ENCODE assay signal across 19 cellular contexts in the genomic region with DNA sequence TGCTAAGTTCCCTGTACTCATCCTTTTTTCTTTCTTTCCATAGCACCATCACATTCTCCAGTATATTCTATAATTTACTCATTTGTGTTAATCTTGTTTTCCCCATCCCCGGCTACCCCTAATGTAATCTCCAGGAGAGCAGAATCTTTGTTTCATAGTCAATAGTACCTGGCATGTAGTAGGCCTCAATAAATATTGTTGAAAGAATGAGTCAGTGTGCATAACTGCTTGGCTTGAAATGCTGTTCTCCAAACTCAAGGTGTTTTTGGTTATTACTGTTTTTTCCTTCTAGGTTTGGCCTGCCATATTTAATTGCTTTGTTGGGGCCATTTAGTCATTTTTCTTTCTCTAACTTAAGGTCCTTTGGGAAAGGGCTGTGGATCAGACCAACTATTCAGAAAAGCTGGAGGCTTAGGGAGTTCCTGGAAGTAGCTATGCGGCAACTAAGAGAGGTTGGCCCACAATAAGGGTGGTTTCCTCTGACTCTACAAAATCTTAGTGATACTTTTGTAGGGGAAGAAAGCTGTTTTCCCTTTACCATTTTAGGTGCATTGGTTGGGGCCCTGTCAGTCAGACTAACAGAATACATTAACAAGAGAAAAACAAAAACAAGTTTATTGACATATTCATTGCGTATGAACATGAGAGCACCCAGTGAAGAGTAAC. TPM values are rescaled to one million over a fixed set of nuclear protein-coding genes. Genes with fewer than 3 reads are reported as not detected.
DNase-seq lines count a peak whose midpoint lies in the region; ATAC-seq and TF ChIP-seq lines count a peak whose summit lies in the region.
"Had no signal": no experiment of that assay in that cellular context is flagged by ENCODE, and none has a peak within 500 bp of the region (broad histone marks: within the 10 kb centered on the region; RNA-seq: fewer than 3 reads in every experiment).

No MANE protein-coding gene starts in this region.

- peaks cover 71% of the 10 kb centered on the region for H3K4me1 Mint-ChIP-seq in brain
- H3K4me1 Mint-ChIP-seq in naive thymus-derived CD8-positive, alpha-beta T cell: peaks cover 20 to 66% (median 49%) of the 10 kb centered on the region in 4 donors

- H3K36me3 ChIP-seq in left ventricle myocardium inferior: no peaks in the 10 kb centered on the region
- H3K36me3 ChIP-seq in heart left ventricle: peaks cover 0 to 15% (median under 1%) of the 10 kb centered on the region in 9 donors

- H3K4me1 ChIP-seq in left ventricle myocardium inferior (peaks cover 90% of the 10 kb centered on the region), heart left ventricle (peaks cover 0 to 58% (median 30%) of the 10 kb centered on the region in 12 donors)

- TF ChIP-seq CTCF in left ventricle myocardium inferior (IDR thresholded peaks at IDR 0.05; ENCODE audit: borderline replicate concordance) (no peak), heart left ventricle (IDR thresholded peaks at IDR 0.05) (no peak), brain (conservative IDR thresholded peaks at IDR 0.05) (no peak)

- peak overlapping the region in 1 of 5 experiments; percentile 3 for H3K4me3 Mint-ChIP-seq in brain
- no peak overlapping the region for H3K4me3 Mint-ChIP-seq in naive thymus-derived CD8-positive, alpha-beta T cell

- DNase-seq in left ventricle myocardium inferior: no peak
- no peak for DNase-seq in heart left ventricle
- DNase-seq in naive thymus-derived CD8-positive, alpha-beta T cell: no peak
- no peak for DNase-seq in SKM-1 (lab: John Stamatoyannopoulos, UW; ENCODE audit: unreplicated experiment)
- no peak for DNase-seq in medulla oblongata (ENCODE audit: extremely low spot score)
- no peak for DNase-seq in NCI-H226
- DNase-seq: activated CD4-positive, alpha-beta T cell treated with anti-CD3 and anti-CD28 coated beads, Interleukin-2, amount 50 U/mL, for 1 hour; aorta; Kasumi-1; NCI-H1417 treated with DMSO at 0.1 percent for 48 hours; NCI-H2171 treated with DMSO at 0.1 percent for 48 hours; NCI-H774; retina had no signal

- ATAC-seq in heart left ventricle (no peak), GM18870 (IDR thresholded peaks at IDR 0.05; ENCODE audit: unreplicated experiment) (no peak)
- ATAC-seq in naive thymus-derived CD8-positive, alpha-beta T cell: no peak
- ATAC-seq: gastroesophageal sphincter, Panc1 had no signal

- H3K27me3 Mint-ChIP-seq in brain: no peaks in the 10 kb centered on the region
- H3K27me3 Mint-ChIP-seq in naive thymus-derived CD8-positive, alpha-beta T cell: no peaks in the 10 kb centered on the region

- H3K27me3 ChIP-seq in left ventricle myocardium inferior (ENCODE audit: low read depth): no peaks in the 10 kb centered on the region
- no peaks in the 10 kb centered on the region for H3K27me3 ChIP-seq in heart left ventricle
- H3K27me3 ChIP-seq: gastroesophageal sphincter had no signal

- H3K4me3 ChIP-seq in left ventricle myocardium inferior (no peak overlapping the region), heart left ventricle (no peak overlapping the region)
- H3K4me3 ChIP-seq: gastroesophageal sphincter, SK-N-MC had no signal

- H3K36me3 Mint-ChIP-seq in brain: peaks cover 5% of the 10 kb centered on the region
- peaks cover 0 to 27% (median 6%) of the 10 kb centered on the region in 3 donors for H3K36me3 Mint-ChIP-seq in naive thymus-derived CD8-positive, alpha-beta T cell

- POLR2A ChIA-PET in naive thymus-derived CD8-positive, alpha-beta T cell (lab: Charles Lee): no interaction called here

- TF ChIP-seq POLR2A in heart left ventricle (IDR thresholded peaks at IDR 0.05): no peak

- no peaks in the 10 kb centered on the region for H3K9me3 Mint-ChIP-seq in brain
- no peaks in the 10 kb centered on the region for H3K9me3 Mint-ChIP-seq in naive thymus-derived CD8-positive, alpha-beta T cell

- H3K27ac ChIP-seq in left ventricle myocardium inferior (replicated peaks): peak overlapping the region; percentile 21
- H3K27ac ChIP-seq in heart left ventricle: peak overlapping the region in 1 of 12 donors; percentile 23
- H3K27ac ChIP-seq: gastroesophageal sphincter, SK-N-MC had no signal

- H3K9me3 ChIP-seq in left ventricle myocardium inferior (replicated peaks) (no peaks in the 10 kb centered on the region), heart left ventricle (no peaks in the 10 kb centered on the region)
- H3K9me3 ChIP-seq: gastroesophageal sphincter had no signal

- intact Hi-C loops in left ventricle myocardium inferior (cut with micrococcal nuclease) (no loop called here), heart left ventricle (cut with DNase I) (no loop called here)

- H3K27ac Mint-ChIP-seq in brain: peak overlapping the region in 3 of 5 experiments; percentile 35 to 73 (median 46)
- H3K27ac Mint-ChIP-seq in naive thymus-derived CD8-positive, alpha-beta T cell: peak overlapping the region in 7 of 10 donors; percentile 21 to 85 (median 48)

- 66 to 88% (median 78%) methylated on average over 3 of the region's 3 CpGs for WGBS in heart left ventricle, 4 donors

RNA-seq across cellular contexts. Expression of a gene that starts 28.4 kb away (rescaled TPM):
- total RNA-seq in left ventricle myocardium inferior (94.3 TPM), heart left ventricle (10 to 100 TPM; 45.9 to 82.8 (median 70.2) TPM)
- polyA plus RNA-seq in heart left ventricle (10 to 100 TPM; 19.4 to 26.2 TPM), brain (ENCODE audit: insufficient read depth, low read depth, low replicate concordance) (6.8 TPM)
- 10 to 100 TPM; 52.0 to 60.2 TPM for total RNA-seq in naive thymus-derived CD8-positive, alpha-beta T cell
- polyA plus RNA-seq in naive thymus-derived CD8-positive, alpha-beta T cell: 1 to 10 TPM; 2.9 to 5.9 (median 2.9) TPM

RNA-seq across cellular contexts. Expression of a gene that starts 56.6 kb away (rescaled TPM):
- not detected for total RNA-seq in left ventricle myocardium inferior
- not detected for total RNA-seq in heart left ventricle
- polyA plus RNA-seq in heart left ventricle: not detected
- not detected for polyA plus RNA-seq in brain (ENCODE audit: insufficient read depth, low read depth, low replicate concordance)
- total RNA-seq in naive thymus-derived CD8-positive, alpha-beta T cell: not detected
- polyA plus RNA-seq in naive thymus-derived CD8-positive, alpha-beta T cell: under 1 TPM; 0.33 to 0.98 (median 0.34) TPM
- total RNA-seq: aorta, gastroesophageal sphincter, liver had no signal
- polyA plus RNA-seq: aorta had no signal
